In the genomic region with DNA sequence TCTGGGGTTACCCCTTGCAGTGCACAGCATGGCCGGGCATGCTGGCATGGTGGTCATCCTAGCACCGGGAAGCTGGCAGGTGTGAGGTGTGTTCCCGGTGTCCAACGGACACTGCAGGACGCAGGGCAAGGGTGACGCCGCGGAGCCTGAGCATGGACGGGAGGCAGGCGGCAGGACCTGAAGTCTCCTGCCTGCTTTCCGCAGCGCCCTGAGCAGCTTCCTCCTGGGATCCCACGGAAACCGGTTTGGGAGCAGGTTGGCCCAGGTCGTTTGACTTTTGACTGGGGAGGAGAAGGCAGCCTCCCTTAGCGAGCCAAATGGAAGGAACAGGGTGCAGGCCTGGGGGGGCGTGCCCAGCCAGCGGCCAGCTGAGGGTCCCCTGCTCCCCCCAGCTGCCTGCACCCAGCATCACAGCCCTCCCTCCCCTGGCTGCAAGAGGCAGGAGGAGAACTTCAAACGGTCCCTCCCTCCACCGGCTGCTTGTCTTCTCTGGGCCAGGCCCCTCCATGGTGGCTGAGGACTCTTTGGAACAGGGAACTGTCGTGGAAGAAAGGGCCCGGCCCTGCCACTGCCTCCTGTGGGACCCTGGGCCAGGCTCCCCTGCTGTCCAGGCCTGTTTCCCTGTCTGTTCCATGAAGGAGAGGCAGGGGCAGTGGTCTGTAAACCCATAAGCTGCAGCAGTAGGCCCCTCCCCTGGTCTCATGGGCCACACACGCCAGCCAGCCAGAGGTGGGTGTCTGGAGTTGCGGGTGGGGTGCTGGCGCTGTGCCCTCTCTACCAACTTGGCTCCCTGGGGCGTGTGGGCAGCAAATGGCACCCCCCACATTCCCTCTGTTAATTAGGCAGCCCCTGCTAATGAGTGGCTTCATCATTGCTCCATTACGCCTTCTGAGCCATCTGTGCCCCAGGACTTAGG, we compare ENCODE assay signal across 12 cellular contexts. TPM values are rescaled to one million over a fixed set of nuclear protein-coding genes. Genes with fewer than 3 reads are reported as not detected.
DNase-seq lines count a peak whose midpoint lies in the region; ATAC-seq, FAIRE-seq and TF ChIP-seq lines count a peak whose summit lies in the region.
"Had no signal": no experiment of that assay in that cellular context is flagged by ENCODE, and none has a peak within 500 bp of the region (broad histone marks: within the 10 kb centered on the region; RNA-seq: fewer than 3 reads in every experiment).

No MANE protein-coding gene starts in this region.

- TF ChIP-seq CTCF in HepG2 (CRISPR knock-in tag; IDR thresholded peaks at IDR 0.05) (no peak), right lobe of liver (IDR thresholded peaks at IDR 0.05) (no peak), chondrocyte (IDR thresholded peaks at IDR 0.05) (no peak)

- H3K9ac ChIP-seq in HepG2 (ENCODE audit: insufficient read depth, low read depth, low read length) (peak overlapping the region; percentile 50), mucosa of rectum (ENCODE audit: low read depth in 1 of 2, low read length in 2 of 2) (peak overlapping the region; percentile 65 to 71)

- H3K27me3 ChIP-seq in HepG2 (ENCODE audit: control insufficient read depth in 1 of 2, insufficient read depth in 2 of 2, low read length in 2 of 2), result no peaks in the 10 kb centered on the region; a peak in 2 of 5 replicates
- H3K27me3 ChIP-seq in right lobe of liver, result no peaks in the 10 kb centered on the region
- H3K27me3 ChIP-seq in mucosa of rectum (ENCODE audit: control insufficient read depth in 2 of 2, insufficient read depth in 2 of 2, low read length in 2 of 2), result no peaks in the 10 kb centered on the region
- no peaks in the 10 kb centered on the region for H3K27me3 ChIP-seq in aorta (ENCODE audit: control insufficient read depth in 1 of 2, insufficient read depth in 2 of 2, low read length in 1 of 2)
- no peaks in the 10 kb centered on the region for H3K27me3 ChIP-seq in effector memory CD4-positive, alpha-beta T cell (replicated peaks; ENCODE audit: control insufficient read depth, insufficient read depth, low read length, poor library complexity, severe bottlenecking)
- H3K27me3 ChIP-seq: heart left ventricle had no signal

- no peaks in the 10 kb centered on the region for H4K20me1 ChIP-seq in HepG2 (ENCODE audit: insufficient read depth, low read length)

- no peaks in the 10 kb centered on the region for H3K79me2 ChIP-seq in HepG2 (ENCODE audit: insufficient read depth, low read length)

- H3K36me3 ChIP-seq in HepG2 (replicated peaks in 1 of 2; ENCODE audit: control insufficient read depth in 1 of 2, insufficient read depth in 2 of 2, low read length in 2 of 2), result no peaks in the 10 kb centered on the region
- H3K36me3 ChIP-seq in right lobe of liver, result no peaks in the 10 kb centered on the region
- no peaks in the 10 kb centered on the region for H3K36me3 ChIP-seq in mucosa of rectum (ENCODE audit: control insufficient read depth in 2 of 2, insufficient read depth in 2 of 2, low read length in 2 of 2)
- no peaks in the 10 kb centered on the region for H3K36me3 ChIP-seq in aorta (ENCODE audit: control insufficient read depth in 1 of 2, insufficient read depth in 2 of 2, low read length in 1 of 2)
- H3K36me3 ChIP-seq in effector memory CD4-positive, alpha-beta T cell (ENCODE audit: control insufficient read depth, insufficient read depth, low read length), result no peaks in the 10 kb centered on the region
- H3K36me3 ChIP-seq: heart left ventricle had no signal

- DNase-seq in HepG2 (ENCODE audit: low spot score), result no peak
- DNase-seq in right lobe of liver, result no peak
- peak; percentile 75 for DNase-seq in chondrocyte (ENCODE audit: low spot score)
- peak; percentile 28 to 71 for DNase-seq in aorta
- DNase-seq in stimulated activated naive CD8-positive, alpha-beta T cell treated with anti-CD3 and anti-CD28 coated beads, Interleukin-15, amount 100 ng/mL, for 72 hours, result no peak
- DNase-seq in effector memory CD4-positive, alpha-beta T cell, result no peak
- no peak for DNase-seq in cerebellum (ENCODE audit: low spot score)
- DNase-seq: CD4-positive, alpha-beta memory T cell; Kasumi-1 had no signal

- peaks cover 42% of the 10 kb centered on the region for H3K4me1 Mint-ChIP-seq in chondrocyte (ENCODE audit: low read depth)
- peaks cover 65% of the 10 kb centered on the region for H3K4me1 Mint-ChIP-seq in stimulated activated naive CD8-positive, alpha-beta T cell treated with anti-CD3 and anti-CD28 coated beads, Interleukin-15, amount 100 ng/mL, for 72 hours

- POLR2A ChIA-PET in HepG2 (lab: Yijun Ruan, JAX), result interaction anchor here (1.0 to 8.7 kb wide), 4 partner anchors 8 to 21 kb away, joined by 3 to 127 read pairs (median 48); a partner anchor contains a TSS

- H3K4me3 ChIP-seq in HepG2 (replicated peaks in 1 of 3; ENCODE audit: insufficient read depth in 1 of 3, low read depth in 2 of 3, low read length in 3 of 3), result peak overlapping the region; percentile 60 to 78 (median 64)
- no peak overlapping the region for H3K4me3 ChIP-seq in right lobe of liver
- H3K4me3 ChIP-seq in mucosa of rectum (ENCODE audit: low read length in 2 of 2), result peak overlapping the region; percentile 61 to 77
- no peak overlapping the region for H3K4me3 ChIP-seq in aorta (ENCODE audit: low read length in 2 of 2)
- no peak overlapping the region for H3K4me3 ChIP-seq in effector memory CD4-positive, alpha-beta T cell (ENCODE audit: insufficient read depth, low read depth, low read length, poor library complexity, severe bottlenecking)
- H3K4me3 ChIP-seq: heart left ventricle had no signal

- no peak for FAIRE-seq in HepG2 (lab: Jason Lieb, UNC)
- FAIRE-seq: colon had no signal

- peak overlapping the region; percentile 11 for H2AFZ ChIP-seq in HepG2 (ENCODE audit: low read length)

- in situ Hi-C loops in HepG2 (cut with HindIII; ENCODE audit: extremely low pct_ligation_motif_present, low pct_unique_long_range_greater_than_20kb), result no loop called here

- peak overlapping the region; percentile 88 for H3K4me2 ChIP-seq in HepG2 (ENCODE audit: low read depth, low read length)

- TF ChIP-seq POLR2A in HepG2 (IDR thresholded peaks at IDR 0.05; ENCODE audit: insufficient read depth in 1 of 2, low read depth in 2 of 2, low read length in 2 of 2) (no peak), right lobe of liver (IDR thresholded peaks at IDR 0.05) (no peak)

- TF ChIP-seq EP300 in HepG2 (IDR thresholded peaks at IDR 0.05; ENCODE audit: low read depth in 2 of 2, low read length in 2 of 2), result no peak
- TF ChIP-seq EP300 in HepG2 (CRISPR knock-in tag; IDR thresholded peaks at IDR 0.05; ENCODE audit: borderline replicate concordance), result no peak

- H3K27ac Mint-ChIP-seq in chondrocyte (ENCODE audit: unreplicated experiment), result no peak overlapping the region
- H3K27ac Mint-ChIP-seq in stimulated activated naive CD8-positive, alpha-beta T cell treated with anti-CD3 and anti-CD28 coated beads, Interleukin-15, amount 100 ng/mL, for 72 hours, result peak overlapping the region in 1 of 2 donors; percentile 74
- H3K27ac Mint-ChIP-seq: CD4-positive, alpha-beta memory T cell had no signal

- no peak overlapping the region for H3K27ac ChIP-seq in HepG2 (ENCODE audit: extremely low read length, insufficient read depth, low read length)
- H3K27ac ChIP-seq in right lobe of liver, result no peak overlapping the region
- H3K27ac ChIP-seq in mucosa of rectum (ENCODE audit: low read depth in 2 of 2, low read length in 2 of 2), result peak overlapping the region; percentile 92 to 93
- H3K27ac ChIP-seq in aorta (ENCODE audit: low read depth in 1 of 2, low read length in 2 of 2), result no peak overlapping the region
- H3K27ac ChIP-seq in effector memory CD4-positive, alpha-beta T cell (ENCODE audit: insufficient read depth, low read length, poor library complexity, severe bottlenecking), result no peak overlapping the region
- H3K27ac ChIP-seq: heart left ventricle had no signal

- 7% methylated on average over 18 of the region's 27 CpGs for WGBS in HepG2 (ENCODE audit: low lambda C conversion rate)
- WGBS in right lobe of liver (ENCODE audit: insufficient coverage, low coverage, low lambda C conversion rate, missing lambda C conversion rate), result 38% methylated on average over 2 of the region's 27 CpGs
- WGBS in aorta, 2 donors, result 80 to 82% methylated on average over 23 to 27 of the region's 27 CpGs

- intact Hi-C loops in HepG2 (cut with micrococcal nuclease; ENCODE audit: unreplicated experiment), result no loop called here
- intact Hi-C loops in right lobe of liver (cut with DNase I), result no loop called here
- intact Hi-C loops in aorta (cut with DNase I), result no loop called here

- no peaks in the 10 kb centered on the region for H3K36me3 Mint-ChIP-seq in chondrocyte (ENCODE audit: low read depth)
- H3K36me3 Mint-ChIP-seq: CD4-positive, alpha-beta memory T cell had no signal

- CTCF ChIA-PET in HepG2 (lab: Yijun Ruan, JAX; ENCODE audit: low intra/inter-chr PET ratio, low total read pairs), result interaction anchor here (4.1 kb wide), 1 partner anchor 28 kb away, joined by 21 read pairs; no protein-coding TSS in a partner anchor

- H3K4me3 Mint-ChIP-seq in chondrocyte (ENCODE audit: unreplicated experiment), result no peak overlapping the region
- no peak overlapping the region for H3K4me3 Mint-ChIP-seq in stimulated activated naive CD8-positive, alpha-beta T cell treated with anti-CD3 and anti-CD28 coated beads, Interleukin-15, amount 100 ng/mL, for 72 hours
- H3K4me3 Mint-ChIP-seq: CD4-positive, alpha-beta memory T cell had no signal

- H3K27me3 Mint-ChIP-seq in chondrocyte (ENCODE audit: low read depth), result no peaks in the 10 kb centered on the region
- peaks cover 4% of the 10 kb centered on the region for H3K27me3 Mint-ChIP-seq in stimulated activated naive CD8-positive, alpha-beta T cell treated with anti-CD3 and anti-CD28 coated beads, Interleukin-15, amount 100 ng/mL, for 72 hours
- H3K27me3 Mint-ChIP-seq: CD4-positive, alpha-beta memory T cell had no signal

- peak; percentile 38 for ATAC-seq in HepG2
- no peak for ATAC-seq in right lobe of liver
- ATAC-seq in aorta (ENCODE audit: low FRiP score), result no peak
- ATAC-seq in stimulated activated naive CD8-positive, alpha-beta T cell treated with anti-CD3 and anti-CD28 coated beads, Interleukin-15, amount 100 ng/mL, for 72 hours, result no peak
- ATAC-seq: heart left ventricle had no signal

- no peak for TF ChIP-seq RAD21 in HepG2 (CRISPR knock-in tag; IDR thresholded peaks at IDR 0.05)

- BruUV-seq in HepG2 (replicated peaks; lab: Mats Ljungman, UMichigan), result no TSS peak

- no peaks in the 10 kb centered on the region for H3K9me3 ChIP-seq in HepG2 (ENCODE audit: low read length)
- H3K9me3 ChIP-seq in right lobe of liver, result no peaks in the 10 kb centered on the region
- H3K9me3 ChIP-seq in mucosa of rectum (ENCODE audit: control insufficient read depth in 2 of 2, low read length in 2 of 2), result no peaks in the 10 kb centered on the region
- no peaks in the 10 kb centered on the region for H3K9me3 ChIP-seq in aorta (ENCODE audit: control insufficient read depth, low read length)
- no peaks in the 10 kb centered on the region for H3K9me3 ChIP-seq in effector memory CD4-positive, alpha-beta T cell (ENCODE audit: control insufficient read depth, low read length)
- H3K9me3 ChIP-seq: heart left ventricle had no signal

- H3K4me1 ChIP-seq in HepG2 (ENCODE audit: insufficient read depth, low read length) (peaks cover 89% of the 10 kb centered on the region), right lobe of liver (no peaks in the 10 kb centered on the region), mucosa of rectum (ENCODE audit: control insufficient read depth in 2 of 2, insufficient read depth in 2 of 2, low read length in 2 of 2) (peaks cover 24 to 28% of the 10 kb centered on the region in 2 donors), aorta (ENCODE audit: control insufficient read depth in 1 of 2, insufficient read depth in 2 of 2, low read length in 2 of 2) (no peaks in the 10 kb centered on the region)
- no peaks in the 10 kb centered on the region for H3K4me1 ChIP-seq in effector memory CD4-positive, alpha-beta T cell (ENCODE audit: control insufficient read depth, insufficient read depth, low read length, poor library complexity, severe bottlenecking)

- H3K9me3 Mint-ChIP-seq in chondrocyte (ENCODE audit: low read depth), result no peaks in the 10 kb centered on the region
- H3K9me3 Mint-ChIP-seq in stimulated activated naive CD8-positive, alpha-beta T cell treated with anti-CD3 and anti-CD28 coated beads, Interleukin-15, amount 100 ng/mL, for 72 hours, result no peaks in the 10 kb centered on the region
- H3K9me3 Mint-ChIP-seq: CD4-positive, alpha-beta memory T cell had no signal

RNA-seq across cellular contexts. Expression of a gene that starts 7.9 kb away (rescaled TPM):
- total RNA-seq in HepG2 (2016; rRNA removed; fragmentation: Illumina TruSeq; extraction: Trizol), result 2.8 and 5.9 TPM in 2 replicates
- 1.1 and 2.0 TPM in 2 replicates for total RNA-seq in HepG2 (2016; cell fraction: cytosol; rRNA removed; fragmentation: Illumina TruSeq; extraction: Trizol; ENCODE audit: low read depth)
- 2.8 and 5.0 TPM in 2 replicates for total RNA-seq in HepG2 (2016; cell fraction: insoluble cytoplasmic fraction; rRNA removed; fragmentation: Illumina TruSeq; extraction: Trizol)
- 3.1 and 3.2 TPM in 2 replicates for total RNA-seq in HepG2 (2016; cell fraction: membrane; rRNA removed; fragmentation: Illumina TruSeq; extraction: Trizol)
- 7.2 and 8.0 TPM in 2 replicates for total RNA-seq in HepG2 (2016; cell fraction: nucleus; rRNA removed; fragmentation: Illumina TruSeq; extraction: Trizol)
- polyA plus RNA-seq in HepG2 (2011; rRNA removed), result 2.7 and 3.3 TPM in 2 replicates
- 1.8 and 2.1 TPM in 2 replicates for polyA plus RNA-seq in HepG2 (2011; cell fraction: cytosol; rRNA removed)
- polyA plus RNA-seq in HepG2 (2011; cell fraction: nucleus; rRNA removed), result 5.0 and 7.4 TPM in 2 replicates
- 2.3 and 3.3 TPM in 2 replicates for polyA plus RNA-seq in HepG2 (2012)
- 0.83 and 1.3 TPM in 2 replicates for polyA plus RNA-seq in HepG2 (2016; cell fraction: cytosol; fragmentation: Illumina TruSeq; extraction: Trizol; ENCODE audit: low read depth)
- polyA plus RNA-seq in HepG2 (2016; cell fraction: insoluble cytoplasmic fraction; fragmentation: Illumina TruSeq; extraction: Trizol; ENCODE audit: low read depth), result 2.4 and 5.1 TPM in 2 replicates
- polyA plus RNA-seq in HepG2 (2016; cell fraction: membrane; fragmentation: Illumina TruSeq; extraction: Trizol; ENCODE audit: low read depth), result 2.8 and 3.2 TPM in 2 replicates
- 14.1 and 15.0 TPM in 2 replicates for polyA plus RNA-seq in HepG2 (2016; cell fraction: nucleus; fragmentation: Illumina TruSeq; extraction: Trizol; ENCODE audit: insufficient read depth, low read depth)
- 4.0 and 29.5 TPM in 2 replicates for polyA minus RNA-seq in HepG2 (2011; rRNA and poly(A)+ RNA removed; ENCODE audit: low replicate concordance)
- 1.8 and 1.9 TPM in 2 replicates for polyA minus RNA-seq in HepG2 (2011; cell fraction: cytosol; rRNA and poly(A)+ RNA removed)
- 2.4 and 2.8 TPM in 2 replicates for polyA minus RNA-seq in HepG2 (2011; cell fraction: nucleus; rRNA and poly(A)+ RNA removed)
- 1 to 10 TPM; 1.8 to 4.2 (median 3.4) TPM for total RNA-seq in right lobe of liver
- 16.8 to 57.8 TPM (median 56.3 TPM) in 3 replicates for total RNA-seq in chondrocyte
- 10 to 100 TPM; 33.0 to 68.4 TPM for total RNA-seq in aorta
- polyA plus RNA-seq in aorta, result 1 to 10 TPM; 1.2 to 2.1 TPM
- 109 TPM for total RNA-seq in cerebellum

RNA-seq across cellular contexts. Expression of a gene that starts 47.5 kb away (rescaled TPM):
- total RNA-seq in HepG2 (2016; rRNA removed; fragmentation: Illumina TruSeq; extraction: Trizol) (1.0 and 2.7 TPM in 2 replicates), right lobe of liver (1 to 10 TPM in 1 of 6 experiments, under 1 TPM in 5; 0.37 to 1.6 (median 0.83) TPM), chondrocyte (not detected in 3 replicates), aorta (1 to 10 TPM in 1 of 2 donors, under 1 TPM in 1; 0.84 to 3.9 TPM), cerebellum (0.27 TPM)
- 0.79 and 1.1 TPM in 2 replicates for total RNA-seq in HepG2 (2016; cell fraction: cytosol; rRNA removed; fragmentation: Illumina TruSeq; extraction: Trizol; ENCODE audit: low read depth)
- 1.1 and 2.2 TPM in 2 replicates for total RNA-seq in HepG2 (2016; cell fraction: insoluble cytoplasmic fraction; rRNA removed; fragmentation: Illumina TruSeq; extraction: Trizol)
- total RNA-seq in HepG2 (2016; cell fraction: membrane; rRNA removed; fragmentation: Illumina TruSeq; extraction: Trizol), result 1.0 and 1.5 TPM in 2 replicates
- total RNA-seq in HepG2 (2016; cell fraction: nucleus; rRNA removed; fragmentation: Illumina TruSeq; extraction: Trizol), result 2.3 and 2.7 TPM in 2 replicates
- polyA plus RNA-seq in HepG2 (2011; rRNA removed) (11.8 and 13.6 TPM in 2 replicates), aorta (under 1 TPM; 0.08 to 0.25 TPM)
- 10.8 and 11.2 TPM in 2 replicates for polyA plus RNA-seq in HepG2 (2011; cell fraction: cytosol; rRNA removed)
- 21.1 and 23.7 TPM in 2 replicates for polyA plus RNA-seq in HepG2 (2011; cell fraction: nucleus; rRNA removed)
- 5.8 and 8.1 TPM in 2 replicates for polyA plus RNA-seq in HepG2 (2012)
- 0.49 and 0.54 TPM in 2 replicates for polyA plus RNA-seq in HepG2 (2016; cell fraction: cytosol; fragmentation: Illumina TruSeq; extraction: Trizol; ENCODE audit: low read depth)
- 1.3 TPM in 2 replicates for polyA plus RNA-seq in HepG2 (2016; cell fraction: insoluble cytoplasmic fraction; fragmentation: Illumina TruSeq; extraction: Trizol; ENCODE audit: low read depth)
- 0.65 and 1.0 TPM in 2 replicates for polyA plus RNA-seq in HepG2 (2016; cell fraction: membrane; fragmentation: Illumina TruSeq; extraction: Trizol; ENCODE audit: low read depth)
- 5.4 and 6.5 TPM in 2 replicates for polyA plus RNA-seq in HepG2 (2016; cell fraction: nucleus; fragmentation: Illumina TruSeq; extraction: Trizol; ENCODE audit: insufficient read depth, low read depth)
- polyA minus RNA-seq in HepG2 (2011; rRNA and poly(A)+ RNA removed; ENCODE audit: low replicate concordance), result 0.91 and 31.9 TPM in 2 replicates
- polyA minus RNA-seq in HepG2 (2011; cell fraction: cytosol; rRNA and poly(A)+ RNA removed), result 4.7 and 5.3 TPM in 2 replicates
- polyA minus RNA-seq in HepG2 (2011; cell fraction: nucleus; rRNA and poly(A)+ RNA removed), result 8.9 and 10.4 TPM in 2 replicates
- total RNA-seq: CD4-positive, alpha-beta memory T cell had no signal
- polyA plus RNA-seq: CD4-positive, alpha-beta memory T cell had no signal

Comparison
In these comparisons a context has a peak if more than half of its experiments do, and no peak if none do; other contexts are left out.
1. H3K4me3 ChIP-seq: peak in HepG2 (3 of 3) and mucosa of rectum (2 of 2); none in right lobe of liver (0 of 3), aorta (0 of 2) and effector memory CD4-positive, alpha-beta T cell (single experiment).
2. DNase-seq: peak in chondrocyte (single experiment) and aorta (2 of 2); none in HepG2 (single experiment), right lobe of liver (0 of 3), stimulated activated naive CD8-positive, alpha-beta T cell treated with anti-CD3 and anti-CD28 coated beads, Interleukin-15, amount 100 ng/mL, for 72 hours (0 of 2), effector memory CD4-positive, alpha-beta T cell (0 of 3) and cerebellum (single experiment).
3. H3K27ac ChIP-seq: peak in mucosa of rectum (2 of 2); none in HepG2 (single experiment), right lobe of liver (0 of 3), aorta (0 of 2) and effector memory CD4-positive, alpha-beta T cell (single experiment).